Comparison of ENCODE assay signal across 8 cellular contexts in genomic region chrX:14027511-14028019, GRCh38. TPM values are rescaled to one million over a fixed set of nuclear protein-coding genes. Genes with fewer than 3 reads are reported as not detected.
DNase-seq lines count a peak whose midpoint lies in the region; ATAC-seq, FAIRE-seq and TF ChIP-seq lines count a peak whose summit lies in the region.

No MANE protein-coding gene starts in this region.

- H2BK15ac ChIP-seq in H9 (ENCODE audit: low read depth, low read length) = no peak overlapping the region

- H3K4me1 ChIP-seq in lower lobe of right lung (peaks cover 28% of the 10 kb centered on the region), H9 (ENCODE audit: insufficient read depth, low read length) (peaks cover 8% of the 10 kb centered on the region; the same call in 1 of the 2 replicates)

- H3K4me3 ChIP-seq in lower lobe of right lung = no peak overlapping the region

- H3K23me2 ChIP-seq in H9 (ENCODE audit: insufficient read length, low read depth, low read length, poor library complexity, severe bottlenecking) = no peaks in the 10 kb centered on the region

- no peak overlapping the region for H2AFZ ChIP-seq in H9 (ENCODE audit: low read length)

- H2BK5ac ChIP-seq in H9 (ENCODE audit: insufficient read length, low read length) = no peak overlapping the region

- H3K79me1 ChIP-seq in H9 (ENCODE audit: insufficient read depth, low read depth, low read length, poor library complexity, severe bottlenecking) = no peaks in the 10 kb centered on the region

- H3K9ac ChIP-seq in H9 (ENCODE audit: extremely low read depth, insufficient read length, low read length) = no peak overlapping the region

- H3K56ac ChIP-seq in H9 (ENCODE audit: insufficient read length, low read depth, low read length) = no peak overlapping the region

- POLR2A ChIA-PET in activated CD4-positive, alpha-beta T cell treated with anti-CD3 and anti-CD28 coated beads, Interleukin-2, amount 10 ng/mL, durations not matched to agents 7 days and 5 days (lab: Charles Lee) = no interaction called here
- POLR2A ChIA-PET in activated CD8-positive, alpha-beta T cell treated with anti-CD3 and anti-CD28 coated beads for 36 hours (lab: Charles Lee) = interaction anchor here (1.3 to 1.7 kb wide), 2 partner anchors 285 to 293 kb away, joined by 4 to 7 read pairs; partner anchors contain the start of genes OFD1 and TRAPPC2

- peak; percentile 31 for ATAC-seq in HG03097 (IDR thresholded peaks at IDR 0.05; ENCODE audit: low FRiP score, unreplicated experiment)
- peak; percentile 31 for ATAC-seq in activated CD8-positive, alpha-beta T cell treated with anti-CD3 and anti-CD28 coated beads for 36 hours
- no peak for ATAC-seq in lower lobe of right lung

- H3K23ac ChIP-seq in H9 (ENCODE audit: insufficient read length, low read depth, low read length) = no peak overlapping the region

- H4K5ac ChIP-seq in H9 (ENCODE audit: insufficient read length, low read depth, low read length) = no peak overlapping the region

- no peak overlapping the region for H2BK12ac ChIP-seq in H9 (ENCODE audit: insufficient read length, low read depth, low read length)

- no peak overlapping the region for H2AK5ac ChIP-seq in H9 (ENCODE audit: insufficient read length, low read length)

- DNase-seq in activated CD4-positive, alpha-beta T cell treated with anti-CD3 and anti-CD28 coated beads, Interleukin-2, amount 10 ng/mL, durations not matched to agents 7 days and 5 days = no peak
- no peak for DNase-seq in activated CD4-positive, alpha-beta T cell treated with anti-CD3 and anti-CD28 coated beads for 1 hour
- DNase-seq in activated CD8-positive, alpha-beta T cell treated with anti-CD3 and anti-CD28 coated beads for 36 hours = no peak
- DNase-seq in lower lobe of right lung = no peak
- no peak for DNase-seq in H9
- DNase-seq in stimulated activated CD8-positive, alpha-beta memory T cell treated with anti-CD3 and anti-CD28 coated beads, Interleukin-4, amount 100 ng/mL, for 48 hours = no peak
- no peak for DNase-seq in H54 (ENCODE audit: insufficient read length, low spot score)

- no peak overlapping the region for H4K8ac ChIP-seq in H9 (replicated peaks; ENCODE audit: insufficient read length, low read depth, low read length)

- H3K14ac ChIP-seq in H9 (ENCODE audit: insufficient read depth, low read length) = no peak overlapping the region

- no peak for TF ChIP-seq CTCF in activated CD8-positive, alpha-beta T cell treated with anti-CD3 and anti-CD28 coated beads for 36 hours (IDR thresholded peaks at IDR 0.05)
- TF ChIP-seq CTCF in lower lobe of right lung (IDR thresholded peaks at IDR 0.05) = no peak
- no peak for TF ChIP-seq CTCF in H9 (conservative IDR thresholded peaks at IDR 0.05)

- no peak overlapping the region for H2BK20ac ChIP-seq in H9 (ENCODE audit: low read depth, low read length, poor library complexity, severe bottlenecking)

- TF ChIP-seq POLR2A in H54 (IDR thresholded peaks at IDR 0.05; ENCODE audit: low read depth, low read length) = no peak

- H3K79me2 ChIP-seq in H9 (ENCODE audit: insufficient read depth, low read length) = no peaks in the 10 kb centered on the region

- H3K18ac ChIP-seq in H9 (ENCODE audit: insufficient read length, low read depth, low read length) = no peak overlapping the region

- H3K36me3 Mint-ChIP-seq in activated CD4-positive, alpha-beta T cell treated with anti-CD3 and anti-CD28 coated beads, Interleukin-2, amount 10 ng/mL, durations not matched to agents 7 days and 5 days (ENCODE audit: low read depth) = peaks cover 7% of the 10 kb centered on the region
- H3K36me3 Mint-ChIP-seq in activated CD8-positive, alpha-beta T cell treated with anti-CD3 and anti-CD28 coated beads for 36 hours (ENCODE audit: low read depth) = no peaks in the 10 kb centered on the region
- H3K36me3 Mint-ChIP-seq in H9 (ENCODE audit: insufficient read depth in 1 of 3, low read depth in 3 of 3) = peaks cover 0 to 4% (median 4%) of the 10 kb centered on the region in 3 experiments; a peak in 3 of 7 replicates

- H4K91ac ChIP-seq in H9 (ENCODE audit: insufficient read length, low read depth, low read length) = no peak overlapping the region

- H2BK120ac ChIP-seq in H9 (ENCODE audit: low read depth, low read length, poor library complexity, severe bottlenecking) = no peak overlapping the region

- no peak overlapping the region for H3K4me3 Mint-ChIP-seq in activated CD4-positive, alpha-beta T cell treated with anti-CD3 and anti-CD28 coated beads, Interleukin-2, amount 10 ng/mL, durations not matched to agents 7 days and 5 days
- H3K4me3 Mint-ChIP-seq in activated CD8-positive, alpha-beta T cell treated with anti-CD3 and anti-CD28 coated beads for 36 hours = peak overlapping the region; percentile 88
- H3K4me3 Mint-ChIP-seq in H9 = no peak overlapping the region

- H3K4ac ChIP-seq in H9 (ENCODE audit: low read depth, low read length) = no peak overlapping the region

- H3K9me3 ChIP-seq in lower lobe of right lung (no peaks in the 10 kb centered on the region), H9 (ENCODE audit: control insufficient read depth, low read depth, low read length) (no peaks in the 10 kb centered on the region)

- peaks cover 39% of the 10 kb centered on the region for H3K4me1 Mint-ChIP-seq in activated CD4-positive, alpha-beta T cell treated with anti-CD3 and anti-CD28 coated beads, Interleukin-2, amount 10 ng/mL, durations not matched to agents 7 days and 5 days
- peaks cover 27% of the 10 kb centered on the region for H3K4me1 Mint-ChIP-seq in activated CD8-positive, alpha-beta T cell treated with anti-CD3 and anti-CD28 coated beads for 36 hours (ENCODE audit: low read depth)
- peaks cover 30 to 34% of the 10 kb centered on the region in 2 experiments for H3K4me1 Mint-ChIP-seq in H9

- no peaks in the 10 kb centered on the region for H3K36me3 ChIP-seq in lower lobe of right lung

- no peaks in the 10 kb centered on the region for H3K27me3 Mint-ChIP-seq in activated CD4-positive, alpha-beta T cell treated with anti-CD3 and anti-CD28 coated beads, Interleukin-2, amount 10 ng/mL, durations not matched to agents 7 days and 5 days
- no peaks in the 10 kb centered on the region for H3K27me3 Mint-ChIP-seq in activated CD8-positive, alpha-beta T cell treated with anti-CD3 and anti-CD28 coated beads for 36 hours
- no peaks in the 10 kb centered on the region for H3K27me3 Mint-ChIP-seq in H9 (ENCODE audit: low read depth)

- no peaks in the 10 kb centered on the region for H3K9me3 Mint-ChIP-seq in activated CD4-positive, alpha-beta T cell treated with anti-CD3 and anti-CD28 coated beads, Interleukin-2, amount 10 ng/mL, durations not matched to agents 7 days and 5 days
- H3K9me3 Mint-ChIP-seq in activated CD8-positive, alpha-beta T cell treated with anti-CD3 and anti-CD28 coated beads for 36 hours = no peaks in the 10 kb centered on the region
- peaks cover 24 to 26% of the 10 kb centered on the region in 2 experiments for H3K9me3 Mint-ChIP-seq in H9

- no peaks in the 10 kb centered on the region for H4K20me1 ChIP-seq in H9 (ENCODE audit: control insufficient read depth, insufficient read depth, insufficient read length)

- FAIRE-seq in H54 (lab: Jason Lieb, UNC) = no peak

- peak overlapping the region; percentile 36 for H3K27ac ChIP-seq in lower lobe of right lung
- no peak overlapping the region for H3K27ac ChIP-seq in H9 (ENCODE audit: insufficient read length, low read depth, low read length)

- peak overlapping the region; percentile 86 for H3K27ac Mint-ChIP-seq in activated CD4-positive, alpha-beta T cell treated with anti-CD3 and anti-CD28 coated beads, Interleukin-2, amount 10 ng/mL, durations not matched to agents 7 days and 5 days
- peak overlapping the region; percentile 97 for H3K27ac Mint-ChIP-seq in activated CD8-positive, alpha-beta T cell treated with anti-CD3 and anti-CD28 coated beads for 36 hours
- no peak overlapping the region for H3K27ac Mint-ChIP-seq in H9

- no peak overlapping the region for H3K4me2 ChIP-seq in H9 (ENCODE audit: insufficient read depth, insufficient read length, low read length)

- H3K27me3 ChIP-seq in lower lobe of right lung (ENCODE audit: low read depth) = no peaks in the 10 kb centered on the region
- H3K27me3 ChIP-seq in H9 (ENCODE audit: insufficient read depth, low read length) = no peaks in the 10 kb centered on the region

- CTCF ChIA-PET in activated CD4-positive, alpha-beta T cell treated with anti-CD3 and anti-CD28 coated beads, Interleukin-2, amount 10 ng/mL, durations not matched to agents 7 days and 5 days (lab: Charles Lee) = no interaction called here
- CTCF ChIA-PET in activated CD8-positive, alpha-beta T cell treated with anti-CD3 and anti-CD28 coated beads for 36 hours (lab: Charles Lee) = interaction anchor here (0.8 kb wide), 1 partner anchor 291 kb away, joined by 3 read pairs; no protein-coding TSS in a partner anchor

- H3T11ph ChIP-seq in H9 (ENCODE audit: low read length) = no peak overlapping the region

- intact Hi-C loops in activated CD8-positive, alpha-beta T cell treated with anti-CD3 and anti-CD28 coated beads for 36 hours (cut with micrococcal nuclease) = no loop called here
- intact Hi-C loops in lower lobe of right lung (cut with DNase I) = no loop called here

RNA-seq across cellular contexts. Expression of gene GEMIN8, which starts 2.1 kb away (rescaled TPM):
- 10 to 100 TPM; 17.4 to 17.5 TPM for total RNA-seq in activated CD4-positive, alpha-beta T cell treated with anti-CD3 and anti-CD28 coated beads, Interleukin-2, amount 10 ng/mL, durations not matched to agents 7 days and 5 days
- 10 to 100 TPM; 14.7 to 15.5 TPM for total RNA-seq in activated CD8-positive, alpha-beta T cell treated with anti-CD3 and anti-CD28 coated beads for 36 hours
- 15.8 TPM for total RNA-seq in lower lobe of right lung
- total RNA-seq in H9 (2021) = 14.8 and 14.9 TPM in 2 replicates

Comparison
In these comparisons a context has a peak if more than half of its experiments do, and no peak if none do; other contexts are left out.
1. H3K27ac Mint-ChIP-seq: peak in activated CD4-positive, alpha-beta T cell treated with anti-CD3 and anti-CD28 coated beads, Interleukin-2, amount 10 ng/mL, durations not matched to agents 7 days and 5 days (single experiment) and activated CD8-positive, alpha-beta T cell treated with anti-CD3 and anti-CD28 coated beads for 36 hours (single experiment); none in H9 (0 of 3).
2. ATAC-seq: peak in HG03097 (single experiment) and activated CD8-positive, alpha-beta T cell treated with anti-CD3 and anti-CD28 coated beads for 36 hours (single experiment); none in lower lobe of right lung (0 of 2).